1 cellular context compared by ENCODE assay signal in the genomic region with DNA sequence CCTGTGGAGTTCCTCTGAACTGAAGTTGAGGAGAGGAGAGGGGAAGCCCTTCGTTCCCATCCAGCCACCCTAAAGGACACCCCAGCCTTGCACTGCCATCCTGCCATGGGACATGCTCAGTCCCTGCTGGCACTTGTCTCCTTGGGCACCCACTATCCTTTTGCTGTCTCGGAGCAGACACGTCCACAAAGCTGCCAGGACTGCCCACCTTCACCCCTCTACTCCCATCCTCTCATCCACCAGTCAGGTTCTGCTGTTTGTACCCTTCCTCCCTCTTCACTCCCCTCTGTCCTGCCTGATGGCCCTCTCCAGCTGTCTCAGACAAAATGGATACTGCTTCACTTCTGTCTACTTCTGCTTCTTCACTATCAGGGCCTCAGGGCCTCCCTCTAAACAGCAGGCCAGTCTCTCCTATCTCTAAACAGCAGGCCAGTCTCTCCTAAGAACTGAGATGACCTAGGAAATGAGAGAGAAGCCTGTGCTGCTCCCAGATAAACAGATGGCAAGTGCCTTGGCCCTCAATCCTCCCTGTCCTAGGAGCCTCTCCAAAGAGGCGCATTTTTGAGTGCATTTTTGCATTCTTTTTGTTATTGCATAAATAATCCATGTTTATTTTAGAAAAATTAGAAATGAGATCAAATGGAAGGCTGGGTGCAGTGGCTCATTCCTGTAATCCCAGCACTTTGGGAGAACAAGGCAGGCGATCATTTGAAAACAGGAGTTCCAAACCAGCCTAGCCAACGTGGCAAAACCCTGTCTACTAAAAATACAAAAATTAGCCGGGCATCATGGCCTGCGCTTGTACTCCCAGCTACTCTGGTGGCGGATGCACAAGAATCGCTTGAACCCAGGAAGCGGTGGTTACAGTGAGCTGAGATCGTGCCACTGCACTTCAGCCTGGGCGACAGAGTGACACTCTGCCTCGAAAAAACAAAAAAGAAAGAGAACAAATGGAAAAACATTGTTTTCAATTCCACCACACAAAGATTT.
TF ChIP-seq lines count a peak whose summit lies in the region.

No MANE protein-coding gene starts in this region.

TF ChIP-seq in K562, 482 proteins besides CTCF, POLR2A, EP300 and RAD21 (continued from another document and continues in another):
- TF ChIP-seq, protein P1, sequence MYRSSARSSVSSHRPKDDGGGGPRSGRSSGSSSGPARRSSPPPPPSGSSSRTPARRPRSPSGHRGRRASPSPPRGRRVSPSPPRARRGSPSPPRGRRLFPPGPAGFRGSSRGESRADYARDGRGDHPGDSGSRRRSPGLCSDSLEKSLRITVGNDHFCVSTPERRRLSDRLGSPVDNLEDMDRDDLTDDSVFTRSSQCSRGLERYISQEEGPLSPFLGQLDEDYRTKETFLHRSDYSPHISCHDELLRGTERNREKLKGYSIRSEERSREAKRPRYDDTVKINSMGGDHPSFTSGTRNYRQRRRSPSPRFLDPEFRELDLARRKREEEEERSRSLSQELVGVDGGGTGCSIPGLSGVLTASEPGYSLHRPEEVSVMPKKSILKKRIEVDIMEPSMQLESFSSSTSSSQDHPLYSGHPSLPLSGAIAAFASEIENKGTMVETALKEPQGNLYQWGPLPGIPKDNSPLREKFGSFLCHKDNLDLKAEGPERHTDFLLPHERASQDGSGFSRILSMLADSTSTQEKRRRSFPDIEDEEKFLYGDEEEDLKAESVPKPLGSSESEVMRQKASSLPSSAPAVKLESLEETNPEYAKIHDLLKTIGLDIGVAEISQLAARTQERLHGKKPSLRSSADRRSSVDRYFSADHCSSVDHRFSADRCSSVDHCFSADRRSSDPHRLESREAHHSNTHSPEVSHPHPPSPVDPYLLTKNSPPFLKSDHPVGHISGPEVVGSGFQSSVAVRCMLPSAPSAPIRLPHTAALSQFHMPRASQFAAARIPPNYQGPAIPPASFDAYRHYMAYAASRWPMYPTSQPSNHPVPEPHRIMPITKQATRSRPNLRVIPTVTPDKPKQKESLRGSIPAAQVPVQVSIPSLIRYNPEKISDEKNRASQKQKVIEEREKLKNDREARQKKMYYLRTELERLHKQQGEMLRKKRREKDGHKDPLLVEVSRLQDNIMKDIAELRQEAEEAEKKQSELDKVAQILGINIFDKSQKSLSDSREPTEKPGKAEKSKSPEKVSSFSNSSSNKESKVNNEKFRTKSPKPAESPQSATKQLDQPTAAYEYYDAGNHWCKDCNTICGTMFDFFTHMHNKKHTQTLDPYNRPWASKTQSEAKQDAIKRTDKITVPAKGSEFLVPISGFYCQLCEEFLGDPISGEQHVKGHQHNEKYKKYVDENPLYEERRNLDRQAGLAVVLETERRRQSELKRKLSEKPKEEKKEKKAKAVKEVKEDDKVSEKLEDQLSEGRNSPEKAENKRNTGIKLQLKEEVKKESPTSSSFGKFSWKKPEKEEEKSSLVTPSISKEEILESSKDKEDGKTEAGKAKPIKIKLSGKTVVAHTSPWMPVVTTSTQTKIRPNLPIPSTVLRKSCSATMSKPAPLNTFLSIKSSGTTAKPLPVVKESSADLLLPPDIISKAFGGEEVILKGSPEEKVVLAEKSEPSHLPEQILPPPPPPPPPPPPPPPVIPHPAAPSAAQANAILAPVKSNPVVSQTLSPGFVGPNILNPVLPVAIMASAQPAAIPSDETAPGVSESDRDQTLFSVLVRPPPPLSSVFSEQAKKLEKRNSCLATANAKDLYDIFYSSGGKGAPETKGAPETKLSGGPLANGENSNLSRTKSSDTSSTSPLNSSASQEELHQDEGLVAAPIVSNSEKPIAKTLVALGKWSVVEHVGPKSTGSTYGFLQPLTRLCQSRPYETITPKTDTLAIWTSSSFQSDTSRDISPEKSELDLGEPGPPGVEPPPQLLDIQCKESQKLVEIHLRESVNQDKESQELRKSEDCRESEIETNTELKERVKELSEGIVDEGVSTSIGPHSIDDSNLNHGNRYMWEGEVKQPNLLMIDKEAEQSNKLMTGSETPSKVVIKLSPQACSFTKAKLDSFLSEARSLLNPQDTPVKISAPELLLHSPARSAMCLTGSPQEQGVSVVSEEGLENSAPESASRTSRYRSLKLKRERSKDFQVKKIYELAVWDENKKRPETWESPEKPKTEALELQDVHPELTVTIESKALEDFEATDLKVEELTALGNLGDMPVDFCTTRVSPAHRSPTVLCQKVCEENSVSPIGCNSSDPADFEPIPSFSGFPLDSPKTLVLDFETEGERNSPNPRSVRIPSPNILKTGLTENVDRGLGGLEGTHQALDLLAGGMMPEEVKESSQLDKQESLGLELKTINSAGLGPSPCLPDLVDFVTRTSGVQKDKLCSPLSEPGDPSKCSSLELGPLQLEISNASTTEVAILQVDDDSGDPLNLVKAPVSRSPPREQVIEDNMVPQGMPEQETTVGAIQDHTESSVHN (IDR thresholded peaks at IDR 0.05; ENCODE audit: borderline replicate concordance in 1 of 2, low read depth in 1 of 2), result peak in 1 of 2 experiments; percentile 37; a peak in 1 of 4 replicates
- TF ChIP-seq TCF3 (CRISPR knock-in tag; IDR thresholded peaks at IDR 0.05), result peak; percentile 100
- TF ChIP-seq, protein P2, sequence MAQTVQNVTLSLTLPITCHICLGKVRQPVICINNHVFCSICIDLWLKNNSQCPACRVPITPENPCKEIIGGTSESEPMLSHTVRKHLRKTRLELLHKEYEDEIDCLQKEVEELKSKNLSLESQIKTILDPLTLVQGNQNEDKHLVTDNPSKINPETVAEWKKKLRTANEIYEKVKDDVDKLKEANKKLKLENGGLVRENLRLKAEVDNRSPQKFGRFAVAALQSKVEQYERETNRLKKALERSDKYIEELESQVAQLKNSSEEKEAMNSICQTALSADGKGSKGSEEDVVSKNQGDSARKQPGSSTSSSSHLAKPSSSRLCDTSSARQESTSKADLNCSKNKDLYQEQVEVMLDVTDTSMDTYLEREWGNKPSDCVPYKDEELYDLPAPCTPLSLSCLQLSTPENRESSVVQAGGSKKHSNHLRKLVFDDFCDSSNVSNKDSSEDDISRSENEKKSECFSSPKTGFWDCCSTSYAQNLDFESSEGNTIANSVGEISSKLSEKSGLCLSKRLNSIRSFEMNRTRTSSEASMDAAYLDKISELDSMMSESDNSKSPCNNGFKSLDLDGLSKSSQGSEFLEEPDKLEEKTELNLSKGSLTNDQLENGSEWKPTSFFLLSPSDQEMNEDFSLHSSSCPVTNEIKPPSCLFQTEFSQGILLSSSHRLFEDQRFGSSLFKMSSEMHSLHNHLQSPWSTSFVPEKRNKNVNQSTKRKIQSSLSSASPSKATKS (CRISPR knock-in tag; IDR thresholded peaks at IDR 0.05), result no peak; the same call in 1 of the 2 replicates
- TF ChIP-seq FOXJ2 (tag; IDR thresholded peaks at IDR 0.05), result peak; percentile 74; the same call in 1 of the 2 replicates
- TF ChIP-seq, protein P3, sequence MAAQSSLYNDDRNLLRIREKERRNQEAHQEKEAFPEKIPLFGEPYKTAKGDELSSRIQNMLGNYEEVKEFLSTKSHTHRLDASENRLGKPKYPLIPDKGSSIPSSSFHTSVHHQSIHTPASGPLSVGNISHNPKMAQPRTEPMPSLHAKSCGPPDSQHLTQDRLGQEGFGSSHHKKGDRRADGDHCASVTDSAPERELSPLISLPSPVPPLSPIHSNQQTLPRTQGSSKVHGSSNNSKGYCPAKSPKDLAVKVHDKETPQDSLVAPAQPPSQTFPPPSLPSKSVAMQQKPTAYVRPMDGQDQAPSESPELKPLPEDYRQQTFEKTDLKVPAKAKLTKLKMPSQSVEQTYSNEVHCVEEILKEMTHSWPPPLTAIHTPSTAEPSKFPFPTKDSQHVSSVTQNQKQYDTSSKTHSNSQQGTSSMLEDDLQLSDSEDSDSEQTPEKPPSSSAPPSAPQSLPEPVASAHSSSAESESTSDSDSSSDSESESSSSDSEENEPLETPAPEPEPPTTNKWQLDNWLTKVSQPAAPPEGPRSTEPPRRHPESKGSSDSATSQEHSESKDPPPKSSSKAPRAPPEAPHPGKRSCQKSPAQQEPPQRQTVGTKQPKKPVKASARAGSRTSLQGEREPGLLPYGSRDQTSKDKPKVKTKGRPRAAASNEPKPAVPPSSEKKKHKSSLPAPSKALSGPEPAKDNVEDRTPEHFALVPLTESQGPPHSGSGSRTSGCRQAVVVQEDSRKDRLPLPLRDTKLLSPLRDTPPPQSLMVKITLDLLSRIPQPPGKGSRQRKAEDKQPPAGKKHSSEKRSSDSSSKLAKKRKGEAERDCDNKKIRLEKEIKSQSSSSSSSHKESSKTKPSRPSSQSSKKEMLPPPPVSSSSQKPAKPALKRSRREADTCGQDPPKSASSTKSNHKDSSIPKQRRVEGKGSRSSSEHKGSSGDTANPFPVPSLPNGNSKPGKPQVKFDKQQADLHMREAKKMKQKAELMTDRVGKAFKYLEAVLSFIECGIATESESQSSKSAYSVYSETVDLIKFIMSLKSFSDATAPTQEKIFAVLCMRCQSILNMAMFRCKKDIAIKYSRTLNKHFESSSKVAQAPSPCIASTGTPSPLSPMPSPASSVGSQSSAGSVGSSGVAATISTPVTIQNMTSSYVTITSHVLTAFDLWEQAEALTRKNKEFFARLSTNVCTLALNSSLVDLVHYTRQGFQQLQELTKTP (IDR thresholded peaks at IDR 0.05; ENCODE audit: low read depth in 1 of 2, partially characterized antibody in 2 of 2), result peak in 1 of 2 experiments; percentile 93
- TF ChIP-seq CREM (IDR thresholded peaks at IDR 0.05; ENCODE audit: low read depth), result peak; percentile 82
- no peak for TF ChIP-seq RBM34 (IDR thresholded peaks at IDR 0.05; ENCODE audit: borderline replicate concordance, insufficient read depth, low read length)
- TF ChIP-seq ZNF696 (CRISPR knock-in tag; conservative IDR thresholded peaks at IDR 0.05), result 0 out of 2 replicates have a peak, but pooled peaks have one; percentile 22
- TF ChIP-seq RBM25 (IDR thresholded peaks at IDR 0.05; ENCODE audit: low read depth, low read length, severe bottlenecking), result no peak
- peak; percentile 62 for TF ChIP-seq ZFP1 (CRISPR knock-in tag; IDR thresholded peaks at IDR 0.05)
- TF ChIP-seq RNF2 (IDR thresholded peaks at IDR 0.05), result peak; percentile 97
- TF ChIP-seq, protein P4, sequence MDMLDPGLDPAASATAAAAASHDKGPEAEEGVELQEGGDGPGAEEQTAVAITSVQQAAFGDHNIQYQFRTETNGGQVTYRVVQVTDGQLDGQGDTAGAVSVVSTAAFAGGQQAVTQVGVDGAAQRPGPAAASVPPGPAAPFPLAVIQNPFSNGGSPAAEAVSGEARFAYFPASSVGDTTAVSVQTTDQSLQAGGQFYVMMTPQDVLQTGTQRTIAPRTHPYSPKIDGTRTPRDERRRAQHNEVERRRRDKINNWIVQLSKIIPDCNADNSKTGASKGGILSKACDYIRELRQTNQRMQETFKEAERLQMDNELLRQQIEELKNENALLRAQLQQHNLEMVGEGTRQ (CRISPR knock-in tag; IDR thresholded peaks at IDR 0.05), result no peak
- TF ChIP-seq ZNF699 (CRISPR knock-in tag; IDR thresholded peaks at IDR 0.05; ENCODE audit: insufficient replicate concordance), result no peak
- peak; percentile 96 for TF ChIP-seq GATAD2A (IDR thresholded peaks at IDR 0.05)
- TF ChIP-seq HNRNPH1 (optimal IDR thresholded peaks at IDR 0.05; ENCODE audit: low read depth, low read length), result no peak
- TF ChIP-seq, protein P5, sequence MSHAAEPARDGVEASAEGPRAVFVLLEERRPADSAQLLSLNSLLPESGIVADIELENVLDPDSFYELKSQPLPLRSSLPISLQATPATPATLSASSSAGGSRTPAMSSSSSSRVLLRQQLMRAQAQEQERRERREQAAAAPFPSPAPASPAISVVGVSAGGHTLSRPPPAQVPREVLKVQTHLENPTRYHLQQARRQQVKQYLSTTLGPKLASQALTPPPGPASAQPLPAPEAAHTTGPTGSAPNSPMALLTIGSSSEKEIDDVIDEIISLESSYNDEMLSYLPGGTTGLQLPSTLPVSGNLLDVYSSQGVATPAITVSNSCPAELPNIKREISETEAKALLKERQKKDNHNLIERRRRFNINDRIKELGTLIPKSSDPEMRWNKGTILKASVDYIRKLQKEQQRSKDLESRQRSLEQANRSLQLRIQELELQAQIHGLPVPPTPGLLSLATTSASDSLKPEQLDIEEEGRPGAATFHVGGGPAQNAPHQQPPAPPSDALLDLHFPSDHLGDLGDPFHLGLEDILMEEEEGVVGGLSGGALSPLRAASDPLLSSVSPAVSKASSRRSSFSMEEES (CRISPR knock-in tag; IDR thresholded peaks at IDR 0.05), result peak; percentile 14; the same call in 1 of the 2 replicates
- TF ChIP-seq, protein P6, sequence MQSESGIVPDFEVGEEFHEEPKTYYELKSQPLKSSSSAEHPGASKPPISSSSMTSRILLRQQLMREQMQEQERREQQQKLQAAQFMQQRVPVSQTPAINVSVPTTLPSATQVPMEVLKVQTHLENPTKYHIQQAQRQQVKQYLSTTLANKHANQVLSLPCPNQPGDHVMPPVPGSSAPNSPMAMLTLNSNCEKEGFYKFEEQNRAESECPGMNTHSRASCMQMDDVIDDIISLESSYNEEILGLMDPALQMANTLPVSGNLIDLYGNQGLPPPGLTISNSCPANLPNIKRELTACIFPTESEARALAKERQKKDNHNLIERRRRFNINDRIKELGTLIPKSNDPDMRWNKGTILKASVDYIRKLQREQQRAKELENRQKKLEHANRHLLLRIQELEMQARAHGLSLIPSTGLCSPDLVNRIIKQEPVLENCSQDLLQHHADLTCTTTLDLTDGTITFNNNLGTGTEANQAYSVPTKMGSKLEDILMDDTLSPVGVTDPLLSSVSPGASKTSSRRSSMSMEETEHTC (IDR thresholded peaks at IDR 0.05), result 0 out of 2 replicates have a peak, but pooled peaks have one; percentile 39
- TF ChIP-seq MECOM (CRISPR knock-in tag; IDR thresholded peaks at IDR 0.05), result no peak; the same call in 1 of the 2 replicates
- TF ChIP-seq, protein P7, sequence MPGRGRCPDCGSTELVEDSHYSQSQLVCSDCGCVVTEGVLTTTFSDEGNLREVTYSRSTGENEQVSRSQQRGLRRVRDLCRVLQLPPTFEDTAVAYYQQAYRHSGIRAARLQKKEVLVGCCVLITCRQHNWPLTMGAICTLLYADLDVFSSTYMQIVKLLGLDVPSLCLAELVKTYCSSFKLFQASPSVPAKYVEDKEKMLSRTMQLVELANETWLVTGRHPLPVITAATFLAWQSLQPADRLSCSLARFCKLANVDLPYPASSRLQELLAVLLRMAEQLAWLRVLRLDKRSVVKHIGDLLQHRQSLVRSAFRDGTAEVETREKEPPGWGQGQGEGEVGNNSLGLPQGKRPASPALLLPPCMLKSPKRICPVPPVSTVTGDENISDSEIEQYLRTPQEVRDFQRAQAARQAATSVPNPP (IDR thresholded peaks at IDR 0.05; ENCODE audit: borderline replicate concordance, insufficient read depth, insufficient read length), result no peak
- TF ChIP-seq POLR2H (tag; IDR thresholded peaks at IDR 0.05; ENCODE audit: low read depth), result peak; percentile 45; the same call in 1 of the 2 replicates
- TF ChIP-seq MYC (IDR thresholded peaks at IDR 0.05; ENCODE audit: low read depth, low read length), result no peak
- peak; percentile 78; the same call in 1 of the 2 replicates for TF ChIP-seq MYC (CRISPR knock-in tag; IDR thresholded peaks at IDR 0.05; ENCODE audit: borderline replicate concordance, low read depth)
- TF ChIP-seq, protein P8, sequence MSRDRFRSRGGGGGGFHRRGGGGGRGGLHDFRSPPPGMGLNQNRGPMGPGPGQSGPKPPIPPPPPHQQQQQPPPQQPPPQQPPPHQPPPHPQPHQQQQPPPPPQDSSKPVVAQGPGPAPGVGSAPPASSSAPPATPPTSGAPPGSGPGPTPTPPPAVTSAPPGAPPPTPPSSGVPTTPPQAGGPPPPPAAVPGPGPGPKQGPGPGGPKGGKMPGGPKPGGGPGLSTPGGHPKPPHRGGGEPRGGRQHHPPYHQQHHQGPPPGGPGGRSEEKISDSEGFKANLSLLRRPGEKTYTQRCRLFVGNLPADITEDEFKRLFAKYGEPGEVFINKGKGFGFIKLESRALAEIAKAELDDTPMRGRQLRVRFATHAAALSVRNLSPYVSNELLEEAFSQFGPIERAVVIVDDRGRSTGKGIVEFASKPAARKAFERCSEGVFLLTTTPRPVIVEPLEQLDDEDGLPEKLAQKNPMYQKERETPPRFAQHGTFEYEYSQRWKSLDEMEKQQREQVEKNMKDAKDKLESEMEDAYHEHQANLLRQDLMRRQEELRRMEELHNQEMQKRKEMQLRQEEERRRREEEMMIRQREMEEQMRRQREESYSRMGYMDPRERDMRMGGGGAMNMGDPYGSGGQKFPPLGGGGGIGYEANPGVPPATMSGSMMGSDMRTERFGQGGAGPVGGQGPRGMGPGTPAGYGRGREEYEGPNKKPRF (IDR thresholded peaks at IDR 0.05; ENCODE audit: low read depth, low read length), result no peak
